12 cellular contexts compared by ENCODE assay signal in the genomic region with DNA sequence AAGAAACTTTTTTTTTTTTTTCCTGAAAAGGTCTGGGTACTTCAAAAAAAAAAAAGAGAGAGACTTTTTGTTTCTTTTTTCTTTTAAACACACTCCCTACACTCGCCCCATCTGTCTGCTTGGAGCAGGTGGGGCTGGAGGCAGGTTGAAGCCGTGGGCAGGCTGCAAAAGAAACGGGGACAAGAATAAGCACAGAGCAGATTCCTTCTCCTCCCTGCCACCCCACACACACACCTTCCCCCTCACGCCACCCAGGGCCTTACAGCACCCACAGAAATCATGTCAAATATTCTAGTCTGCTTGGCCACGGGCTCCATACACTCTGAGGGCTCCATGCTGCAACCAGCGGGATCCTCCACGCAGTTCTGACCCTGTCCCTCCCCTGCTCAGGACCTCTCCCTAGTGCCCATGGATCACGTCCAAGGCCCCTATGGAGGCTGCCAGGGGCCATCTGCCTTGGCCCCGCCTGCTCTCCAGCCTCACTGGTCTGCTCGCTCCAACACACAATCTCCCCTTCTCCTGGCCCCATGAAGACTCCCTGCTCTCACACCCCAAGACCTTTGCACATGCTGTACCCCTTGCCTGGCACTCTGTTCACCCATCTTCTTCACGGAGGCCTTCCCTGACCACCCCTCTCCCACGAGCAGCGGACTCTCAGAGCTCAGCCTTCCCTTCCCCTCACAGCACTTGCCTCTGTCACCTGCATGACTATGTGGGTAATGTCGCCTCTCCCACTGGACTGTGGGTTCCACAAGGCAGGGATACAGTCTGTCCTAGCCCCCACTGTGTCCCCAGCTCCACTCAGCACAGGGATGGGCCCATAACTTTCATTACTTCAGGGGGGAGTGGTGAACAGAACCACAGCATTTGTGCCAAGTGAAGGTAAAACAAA. TPM values are rescaled to one million over a fixed set of nuclear protein-coding genes. Genes with fewer than 3 reads are reported as not detected.
DNase-seq lines count a peak whose midpoint lies in the region; ATAC-seq, FAIRE-seq and TF ChIP-seq lines count a peak whose summit lies in the region.
"Had no signal": no experiment of that assay in that cellular context is flagged by ENCODE, and none has a peak within 500 bp of the region (broad histone marks: within the 10 kb centered on the region; RNA-seq: fewer than 3 reads in every experiment).

No MANE protein-coding gene starts in this region.

- 53 to 66% methylated on average over 14 of the region's 14 CpGs for WGBS in testis, 2 donors
- 77 to 87% methylated on average over 10 to 14 of the region's 14 CpGs for WGBS in body of pancreas, 2 donors

- peaks cover 35% of the 10 kb centered on the region for H3K36me3 Mint-ChIP-seq in CD4-positive, alpha-beta T cell (ENCODE audit: low read depth)
- peaks cover 9% of the 10 kb centered on the region for H3K36me3 Mint-ChIP-seq in nephron (ENCODE audit: low read depth)

- no peak for ATAC-seq in CD4-positive, alpha-beta T cell (ENCODE audit: poor library complexity)
- no peak for ATAC-seq in body of pancreas

- peaks cover 80% of the 10 kb centered on the region for H3K4me1 Mint-ChIP-seq in CD4-positive, alpha-beta T cell (ENCODE audit: low read depth)
- peaks cover 56% of the 10 kb centered on the region for H3K4me1 Mint-ChIP-seq in nephron

- peaks cover 43% of the 10 kb centered on the region for H3K4me1 ChIP-seq in testis
- H3K4me1 ChIP-seq in body of pancreas, result peaks cover 75% of the 10 kb centered on the region

- no peaks in the 10 kb centered on the region for H3K27me3 ChIP-seq in CD4-positive, alpha-beta T cell (ENCODE audit: control insufficient read depth, insufficient read depth, low read length)
- no peaks in the 10 kb centered on the region for H3K27me3 ChIP-seq in testis
- H3K27me3 ChIP-seq in body of pancreas, result no peaks in the 10 kb centered on the region

- H3K27me3 Mint-ChIP-seq in CD4-positive, alpha-beta T cell, result no peaks in the 10 kb centered on the region
- no peaks in the 10 kb centered on the region for H3K27me3 Mint-ChIP-seq in nephron (ENCODE audit: low read depth)

- no peak overlapping the region for H3K4me3 ChIP-seq in testis
- H3K4me3 ChIP-seq in body of pancreas, result no peak overlapping the region
- H3K4me3 ChIP-seq: skin epidermis had no signal

- H3K9me3 Mint-ChIP-seq in CD4-positive, alpha-beta T cell, result no peaks in the 10 kb centered on the region
- H3K9me3 Mint-ChIP-seq in nephron, result no peaks in the 10 kb centered on the region

- peaks cover 22% of the 10 kb centered on the region; the same call in 1 of the 2 replicates for H3K36me3 ChIP-seq in KOPT-K1 (ENCODE audit: insufficient read depth, low read length)
- no peaks in the 10 kb centered on the region for H3K36me3 ChIP-seq in testis (ENCODE audit: low read depth, missing control alignments)
- H3K36me3 ChIP-seq in body of pancreas (replicated peaks in 1 of 2; ENCODE audit: insufficient read depth in 1 of 2, low read depth in 2 of 2), result no peaks in the 10 kb centered on the region

- no peak for DNase-seq in CD4-positive, alpha-beta T cell
- DNase-seq in SW480 (ENCODE audit: low spot score) (no peak), testis (no peak), body of pancreas (no peak), urothelium cell line (ENCODE audit: low spot score) (no peak)
- DNase-seq: activated CD4-positive, alpha-beta T cell treated with anti-CD3 and anti-CD28 coated beads for 1 hour; SIG-M5 had no signal

- intact Hi-C loops in CD4-positive, alpha-beta T cell (cut with DNase I, micrococcal nuclease), result no loop called here
- intact Hi-C loops in testis (cut with DNase I; ENCODE audit: low total_unique reads) (no loop called here), body of pancreas (cut with DNase I) (no loop called here)

- no peak for FAIRE-seq in urothelium cell line (lab: Jason Lieb, UNC)

- TF ChIP-seq POLR2A in testis (IDR thresholded peaks at IDR 0.05) (no peak), body of pancreas (IDR thresholded peaks at IDR 0.05) (no peak)

- no peak overlapping the region for H3K27ac ChIP-seq in CD4-positive, alpha-beta T cell (ENCODE audit: low read depth, low read length)
- H3K27ac ChIP-seq in KOPT-K1 (ENCODE audit: low read depth, low read length, poor library complexity, severe bottlenecking) (peak overlapping the region; percentile 44), cingulate gyrus (ENCODE audit: low read depth, low read length) (peak overlapping the region; percentile 60), testis (no peak overlapping the region), body of pancreas (no peak overlapping the region)

- H3K27ac Mint-ChIP-seq in CD4-positive, alpha-beta T cell, result peak overlapping the region; percentile 66
- H3K27ac Mint-ChIP-seq in nephron, result peak overlapping the region; percentile 49 to 86 (median 75)

- POLR2A ChIA-PET in CD4-positive, alpha-beta T cell (lab: Charles Lee), result interaction anchor here (1.1 kb wide), 1 partner anchor 12 kb away, joined by 3 read pairs; the partner anchor contains the start of gene AKT2

- no peaks in the 10 kb centered on the region for H3K9me3 ChIP-seq in CD4-positive, alpha-beta T cell (ENCODE audit: control insufficient read depth, low read length)
- H3K9me3 ChIP-seq in KOPT-K1 (ENCODE audit: insufficient read depth, low read length, poor library complexity, severe bottlenecking) (no peaks in the 10 kb centered on the region), testis (no peaks in the 10 kb centered on the region), body of pancreas (no peaks in the 10 kb centered on the region)

- no peak for TF ChIP-seq CTCF in CD4-positive, alpha-beta T cell (IDR thresholded peaks at IDR 0.05)
- TF ChIP-seq CTCF in nephron (IDR thresholded peaks at IDR 0.05; ENCODE audit: unreplicated experiment in 3 of 3) (no peak), testis (IDR thresholded peaks at IDR 0.05) (no peak), body of pancreas (IDR thresholded peaks at IDR 0.05) (no peak)

- peak overlapping the region; percentile 66 for H3K4me3 Mint-ChIP-seq in CD4-positive, alpha-beta T cell
- peak overlapping the region in 2 of 3 experiments; percentile 15 to 43 for H3K4me3 Mint-ChIP-seq in nephron

- CTCF ChIA-PET in CD4-positive, alpha-beta T cell (lab: Charles Lee), result no interaction called here

RNA-seq across cellular contexts. Expression of gene AKT2, which starts 11.4 kb away (rescaled TPM):
- total RNA-seq in CD4-positive, alpha-beta T cell, result 100 to 1,000 TPM; 197 to 199 TPM
- total RNA-seq in testis (100 to 1,000 TPM; 195 to 229 TPM), body of pancreas (10 to 100 TPM; 46.2 to 96.2 TPM)
- polyA plus RNA-seq in testis (ENCODE audit: insufficient read depth, low read depth, low replicate concordance), result 154 TPM

RNA-seq across cellular contexts. Expression of gene CCNP, which starts 47.2 kb away (rescaled TPM):
- 1 to 10 TPM; 1.2 to 1.7 TPM for total RNA-seq in CD4-positive, alpha-beta T cell
- total RNA-seq in testis, result 1 to 10 TPM; 1.2 to 2.3 TPM
- polyA plus RNA-seq in testis (ENCODE audit: insufficient read depth, low read depth, low replicate concordance), result 0.74 TPM
- not detected for total RNA-seq in body of pancreas
- total RNA-seq: LHCN-M2 had no signal

RNA-seq across cellular contexts. Expression of gene TTC9B, which starts 55.5 kb away (rescaled TPM):
- total RNA-seq in CD4-positive, alpha-beta T cell, result not detected
- total RNA-seq in testis (under 1 TPM; 0.50 to 0.71 TPM), body of pancreas (not detected)
- 0.30 TPM for polyA plus RNA-seq in testis (ENCODE audit: insufficient read depth, low read depth, low replicate concordance)
- total RNA-seq: LHCN-M2 had no signal

Comparison
In these comparisons a context has a peak if more than half of its experiments do, and no peak if none do; other contexts are left out.
1. H3K27ac ChIP-seq: peak in KOPT-K1 (single experiment) and cingulate gyrus (single experiment); none in CD4-positive, alpha-beta T cell (single experiment), testis (0 of 2) and body of pancreas (0 of 4).